In the genomic region with DNA sequence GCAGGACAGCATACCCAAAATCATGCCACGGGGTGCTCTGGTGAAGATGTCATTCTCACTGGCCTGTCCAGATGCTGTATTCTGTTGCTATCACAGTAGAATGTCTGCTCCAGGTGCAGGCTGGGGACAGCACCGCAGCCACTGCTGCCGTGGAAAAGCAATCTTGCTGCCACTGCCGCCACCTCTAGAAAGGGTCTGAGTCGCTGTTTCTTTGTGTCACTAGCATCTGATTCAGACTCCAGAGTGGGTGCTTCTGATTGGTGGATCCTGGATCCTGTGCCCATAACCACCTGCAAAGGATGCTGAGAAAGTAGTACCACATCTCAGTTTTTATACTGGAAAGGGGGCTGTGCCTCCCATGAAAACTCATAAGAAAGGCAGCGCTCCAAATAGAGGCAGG, we compare ENCODE assay signal across 15 cellular contexts. TPM values are rescaled to one million over a fixed set of nuclear protein-coding genes. Genes with fewer than 3 reads are reported as not detected.
A peak's percentile ranks its signal among the peaks of the same experiment; 100 is the strongest.
DNase-seq lines count a peak whose midpoint lies in the region; ATAC-seq lines count a peak whose summit lies in the region.
"Had no signal": no experiment of that assay in that cellular context is flagged by ENCODE, and none has a peak within 500 bp of the region (broad histone marks: within the 10 kb centered on the region; RNA-seq: fewer than 3 reads in every experiment).

No MANE protein-coding gene starts in this region.

- no peak overlapping the region for H3K4me3 Mint-ChIP-seq in activated CD4-positive, alpha-beta T cell treated with anti-CD3 and anti-CD28 coated beads for 36 hours
- H3K4me3 Mint-ChIP-seq in activated CD4-positive, alpha-beta T cell treated with anti-CD3 and anti-CD28 coated beads, Interleukin-2, amount 10 ng/mL, durations not matched to agents 7 days and 5 days: no peak overlapping the region
- H3K4me3 Mint-ChIP-seq in activated T-cell treated with anti-CD3 and anti-CD28 coated beads, Interleukin-2, amount 50 U/mL, for 72 hours: peak overlapping the region in 1 of 2 donors; percentile 23
- no peak overlapping the region for H3K4me3 Mint-ChIP-seq in activated T-cell treated with anti-CD3 and anti-CD28 coated beads, Interleukin-2, amount 50 U/mL, for 24 hours
- no peak overlapping the region for H3K4me3 Mint-ChIP-seq in stimulated activated naive CD8-positive, alpha-beta T cell treated with anti-CD3 and anti-CD28 coated beads, Interleukin-15, amount 100 ng/mL, for 72 hours
- H3K4me3 Mint-ChIP-seq: CD4-positive, CD25-positive, alpha-beta regulatory T cell; HFFc6 had no signal

- peaks cover 30% of the 10 kb centered on the region for H3K4me1 Mint-ChIP-seq in activated CD4-positive, alpha-beta T cell treated with anti-CD3 and anti-CD28 coated beads for 36 hours
- H3K4me1 Mint-ChIP-seq in activated CD4-positive, alpha-beta T cell treated with anti-CD3 and anti-CD28 coated beads, Interleukin-2, amount 10 ng/mL, durations not matched to agents 7 days and 5 days: peaks cover 8% of the 10 kb centered on the region
- H3K4me1 Mint-ChIP-seq in activated T-cell treated with anti-CD3 and anti-CD28 coated beads, Interleukin-2, amount 50 U/mL, for 72 hours (ENCODE audit: low read depth): peaks cover 47% of the 10 kb centered on the region
- H3K4me1 Mint-ChIP-seq in activated T-cell treated with anti-CD3 and anti-CD28 coated beads, Interleukin-2, amount 50 U/mL, for 24 hours (ENCODE audit: low read depth): peaks cover 53% of the 10 kb centered on the region
- peaks cover 37% of the 10 kb centered on the region for H3K4me1 Mint-ChIP-seq in stimulated activated naive CD8-positive, alpha-beta T cell treated with anti-CD3 and anti-CD28 coated beads, Interleukin-15, amount 100 ng/mL, for 72 hours

- CTCF ChIA-PET in activated CD4-positive, alpha-beta T cell treated with anti-CD3 and anti-CD28 coated beads for 36 hours (lab: Charles Lee): interaction anchor here (1.1 to 1.5 kb wide), 3 partner anchors 10 to 87 kb away, joined by 3 to 4 read pairs (median 3); no protein-coding TSS in a partner anchor
- CTCF ChIA-PET in activated CD4-positive, alpha-beta T cell treated with anti-CD3 and anti-CD28 coated beads, Interleukin-2, amount 10 ng/mL, durations not matched to agents 7 days and 5 days (lab: Charles Lee): interaction anchor here (1.4 kb wide), 1 partner anchor 10 kb away, joined by 3 read pairs; no protein-coding TSS in a partner anchor

- DNase-seq in activated CD4-positive, alpha-beta T cell treated with anti-CD3 and anti-CD28 coated beads for 36 hours: peak; percentile 58
- no peak for DNase-seq in activated CD4-positive, alpha-beta T cell treated with anti-CD3 and anti-CD28 coated beads, Interleukin-2, amount 10 ng/mL, durations not matched to agents 7 days and 5 days
- DNase-seq in activated T-cell treated with anti-CD3 and anti-CD28 coated beads, Interleukin-2, amount 50 U/mL, for 72 hours: peak in 1 of 2 donors; percentile 22
- DNase-seq in activated T-cell treated with anti-CD3 and anti-CD28 coated beads, Interleukin-2, amount 50 U/mL, for 24 hours: no peak
- peak; percentile 52 for DNase-seq in stimulated activated CD4-positive, alpha-beta T cell treated with anti-CD3 and anti-CD28 coated beads, Interleukin-1b, Interleukin-23, amount 100 ng/mL, for 48 hours
- no peak for DNase-seq in stimulated activated CD4-positive, alpha-beta T cell treated with anti-CD3 and anti-CD28 coated beads, Interleukin-2, amount 100 ng/mL, for 48 hours
- DNase-seq in stimulated activated naive CD8-positive, alpha-beta T cell treated with anti-CD3 and anti-CD28 coated beads, Interleukin-15, amount 100 ng/mL, for 72 hours: no peak
- no peak for DNase-seq in AML-193 (lab: John Stamatoyannopoulos, UW)
- DNase-seq: 8988T; CD4-positive, CD25-positive, alpha-beta regulatory T cell; DMS53; HCEC 1CT; HFFc6 had no signal

- H3K27ac Mint-ChIP-seq in activated CD4-positive, alpha-beta T cell treated with anti-CD3 and anti-CD28 coated beads for 36 hours: no peak overlapping the region
- H3K27ac Mint-ChIP-seq in activated CD4-positive, alpha-beta T cell treated with anti-CD3 and anti-CD28 coated beads, Interleukin-2, amount 10 ng/mL, durations not matched to agents 7 days and 5 days: no peak overlapping the region
- H3K27ac Mint-ChIP-seq in activated T-cell treated with anti-CD3 and anti-CD28 coated beads, Interleukin-2, amount 50 U/mL, for 72 hours: no peak overlapping the region
- H3K27ac Mint-ChIP-seq in activated T-cell treated with anti-CD3 and anti-CD28 coated beads, Interleukin-2, amount 50 U/mL, for 24 hours: no peak overlapping the region
- no peak overlapping the region for H3K27ac Mint-ChIP-seq in stimulated activated naive CD8-positive, alpha-beta T cell treated with anti-CD3 and anti-CD28 coated beads, Interleukin-15, amount 100 ng/mL, for 72 hours
- H3K27ac Mint-ChIP-seq: HFFc6 had no signal

- POLR2A ChIA-PET in activated CD4-positive, alpha-beta T cell treated with anti-CD3 and anti-CD28 coated beads for 36 hours (lab: Charles Lee): no interaction called here
- POLR2A ChIA-PET in activated CD4-positive, alpha-beta T cell treated with anti-CD3 and anti-CD28 coated beads, Interleukin-2, amount 10 ng/mL, durations not matched to agents 7 days and 5 days (lab: Charles Lee): no interaction called here

- ATAC-seq in activated CD4-positive, alpha-beta T cell treated with anti-CD3 and anti-CD28 coated beads for 36 hours: peak; percentile 48
- peak; percentile 44 to 60 for ATAC-seq in activated T-cell treated with anti-CD3 and anti-CD28 coated beads, Interleukin-2, amount 50 U/mL, for 72 hours (replicated peaks in 1 of 2)
- ATAC-seq in stimulated activated naive CD8-positive, alpha-beta T cell treated with anti-CD3 and anti-CD28 coated beads, Interleukin-15, amount 100 ng/mL, for 72 hours: peak; percentile 41

- H3K36me3 Mint-ChIP-seq in activated CD4-positive, alpha-beta T cell treated with anti-CD3 and anti-CD28 coated beads for 36 hours (ENCODE audit: low read depth): peaks cover 4% of the 10 kb centered on the region
- H3K36me3 Mint-ChIP-seq in activated CD4-positive, alpha-beta T cell treated with anti-CD3 and anti-CD28 coated beads, Interleukin-2, amount 10 ng/mL, durations not matched to agents 7 days and 5 days (ENCODE audit: low read depth): no peaks in the 10 kb centered on the region
- H3K36me3 Mint-ChIP-seq in activated T-cell treated with anti-CD3 and anti-CD28 coated beads, Interleukin-2, amount 50 U/mL, for 72 hours (ENCODE audit: insufficient read depth in 2 of 2): peaks cover 4% of the 10 kb centered on the region in 2 donors
- H3K36me3 Mint-ChIP-seq in activated T-cell treated with anti-CD3 and anti-CD28 coated beads, Interleukin-2, amount 50 U/mL, for 24 hours (ENCODE audit: low read depth): peaks cover 2% of the 10 kb centered on the region
- H3K36me3 Mint-ChIP-seq: CD4-positive, CD25-positive, alpha-beta regulatory T cell had no signal

- H3K9me3 Mint-ChIP-seq in activated CD4-positive, alpha-beta T cell treated with anti-CD3 and anti-CD28 coated beads for 36 hours (ENCODE audit: low read depth): peaks cover 6% of the 10 kb centered on the region
- peaks cover 14% of the 10 kb centered on the region for H3K9me3 Mint-ChIP-seq in activated CD4-positive, alpha-beta T cell treated with anti-CD3 and anti-CD28 coated beads, Interleukin-2, amount 10 ng/mL, durations not matched to agents 7 days and 5 days
- peaks cover 2 to 5% of the 10 kb centered on the region in 2 donors for H3K9me3 Mint-ChIP-seq in activated T-cell treated with anti-CD3 and anti-CD28 coated beads, Interleukin-2, amount 50 U/mL, for 72 hours
- peaks cover 3% of the 10 kb centered on the region for H3K9me3 Mint-ChIP-seq in activated T-cell treated with anti-CD3 and anti-CD28 coated beads, Interleukin-2, amount 50 U/mL, for 24 hours
- H3K9me3 Mint-ChIP-seq in stimulated activated naive CD8-positive, alpha-beta T cell treated with anti-CD3 and anti-CD28 coated beads, Interleukin-15, amount 100 ng/mL, for 72 hours: no peaks in the 10 kb centered on the region
- H3K9me3 Mint-ChIP-seq: HFFc6 had no signal

- intact Hi-C loops in activated CD4-positive, alpha-beta T cell treated with anti-CD3 and anti-CD28 coated beads for 36 hours (cut with DNase I, micrococcal nuclease): no loop called here

- no peaks in the 10 kb centered on the region for H3K27me3 Mint-ChIP-seq in activated CD4-positive, alpha-beta T cell treated with anti-CD3 and anti-CD28 coated beads for 36 hours
- no peaks in the 10 kb centered on the region for H3K27me3 Mint-ChIP-seq in activated CD4-positive, alpha-beta T cell treated with anti-CD3 and anti-CD28 coated beads, Interleukin-2, amount 10 ng/mL, durations not matched to agents 7 days and 5 days
- no peaks in the 10 kb centered on the region for H3K27me3 Mint-ChIP-seq in activated T-cell treated with anti-CD3 and anti-CD28 coated beads, Interleukin-2, amount 50 U/mL, for 72 hours (ENCODE audit: low read depth)
- no peaks in the 10 kb centered on the region for H3K27me3 Mint-ChIP-seq in activated T-cell treated with anti-CD3 and anti-CD28 coated beads, Interleukin-2, amount 50 U/mL, for 24 hours
- peaks cover 2% of the 10 kb centered on the region for H3K27me3 Mint-ChIP-seq in stimulated activated naive CD8-positive, alpha-beta T cell treated with anti-CD3 and anti-CD28 coated beads, Interleukin-15, amount 100 ng/mL, for 72 hours
- H3K27me3 Mint-ChIP-seq: CD4-positive, CD25-positive, alpha-beta regulatory T cell had no signal

RNA-seq across cellular contexts. Expression of a gene that starts 45.3 kb away (rescaled TPM):
- total RNA-seq in activated CD4-positive, alpha-beta T cell treated with anti-CD3 and anti-CD28 coated beads for 36 hours: 100 to 1,000 TPM; 121 to 127 TPM
- total RNA-seq in activated CD4-positive, alpha-beta T cell treated with anti-CD3 and anti-CD28 coated beads, Interleukin-2, amount 10 ng/mL, durations not matched to agents 7 days and 5 days: 10 to 100 TPM; 20.1 to 22.7 TPM
- 100 to 1,000 TPM; 132 to 254 TPM for total RNA-seq in activated T-cell treated with anti-CD3 and anti-CD28 coated beads, Interleukin-2, amount 50 U/mL, for 72 hours
- total RNA-seq: H4, HFFc6, HT1080 had no signal

Comparison
In these comparisons a context has a peak if more than half of its experiments do, and no peak if none do; other contexts are left out.
1. DNase-seq: peak in activated CD4-positive, alpha-beta T cell treated with anti-CD3 and anti-CD28 coated beads for 36 hours (single experiment) and stimulated activated CD4-positive, alpha-beta T cell treated with anti-CD3 and anti-CD28 coated beads, Interleukin-1b, Interleukin-23, amount 100 ng/mL, for 48 hours (single experiment); none in activated CD4-positive, alpha-beta T cell treated with anti-CD3 and anti-CD28 coated beads, Interleukin-2, amount 10 ng/mL, durations not matched to agents 7 days and 5 days (single experiment), activated T-cell treated with anti-CD3 and anti-CD28 coated beads, Interleukin-2, amount 50 U/mL, for 24 hours (single experiment), stimulated activated CD4-positive, alpha-beta T cell treated with anti-CD3 and anti-CD28 coated beads, Interleukin-2, amount 100 ng/mL, for 48 hours (0 of 2), stimulated activated naive CD8-positive, alpha-beta T cell treated with anti-CD3 and anti-CD28 coated beads, Interleukin-15, amount 100 ng/mL, for 72 hours (0 of 2) and AML-193 (0 of 2).
2. RNA of a gene that starts 45.3 kb away (total RNA-seq): 132 to 254 TPM in activated T-cell treated with anti-CD3 and anti-CD28 coated beads, Interleukin-2, amount 50 U/mL, for 72 hours and 121 to 127 TPM in activated CD4-positive, alpha-beta T cell treated with anti-CD3 and anti-CD28 coated beads for 36 hours; 20.1 to 22.7 TPM in activated CD4-positive, alpha-beta T cell treated with anti-CD3 and anti-CD28 coated beads, Interleukin-2, amount 10 ng/mL, durations not matched to agents 7 days and 5 days; every median in the first group is over 4 times any median in the second.
3. Peak in every context shown above with its lines, with median percentiles within 50 percentile points of each other: ATAC-seq.